In genomic region chr5:57082441-57083067, GRCh38 we compare ENCODE assay signal across 12 cellular contexts.
DNase-seq lines count a peak whose midpoint lies in the region; ATAC-seq, FAIRE-seq and TF ChIP-seq lines count a peak whose summit lies in the region.
"Had no signal": no experiment of that assay in that cellular context is flagged by ENCODE, and none has a peak within 500 bp of the region (broad histone marks: within the 10 kb centered on the region; RNA-seq: fewer than 3 reads in every experiment).

No MANE protein-coding gene starts in this region.

- H3K4me1 Mint-ChIP-seq in activated CD4-positive, alpha-beta T cell treated with anti-CD3 and anti-CD28 coated beads for 36 hours: no peaks in the 10 kb centered on the region

- no peak for TF ChIP-seq POLR2A in GM12891 (IDR thresholded peaks at IDR 0.05; ENCODE audit: low read depth, low read length)
- TF ChIP-seq POLR2A in gastroesophageal sphincter (IDR thresholded peaks at IDR 0.05): no peak

- no peak overlapping the region for H3K27ac ChIP-seq in C4-2B
- H3K27ac ChIP-seq in gastroesophageal sphincter: no peak overlapping the region
- H3K27ac ChIP-seq: SJSA1 had no signal

- CTCF ChIA-PET in activated CD4-positive, alpha-beta T cell treated with anti-CD3 and anti-CD28 coated beads for 36 hours (lab: Charles Lee): no interaction called here

- H3K27ac Mint-ChIP-seq in activated CD4-positive, alpha-beta T cell treated with anti-CD3 and anti-CD28 coated beads for 36 hours: no peak overlapping the region

- peaks cover 0 to 9% (median 0%) of the 10 kb centered on the region in 3 donors for H3K9me3 ChIP-seq in gastroesophageal sphincter
- H3K9me3 ChIP-seq: SJSA1 had no signal

- DNase-seq in amniotic epithelial cell (ENCODE audit: low read depth) (peak; percentile 35), kidney tubule cell (ENCODE audit: low spot score) (peak; percentile 45), GM12891 (ENCODE audit: insufficient read length, low spot score) (no peak)
- no peak for DNase-seq in activated CD4-positive, alpha-beta T cell treated with anti-CD3 and anti-CD28 coated beads for 36 hours
- DNase-seq: activated T-cell treated with anti-CD3 and anti-CD28 coated beads, Interleukin-2, amount 50 U/mL, for 1 hour; nucleus accumbens had no signal

- no peak for FAIRE-seq in GM12891 (lab: Jason Lieb, UNC)
- FAIRE-seq: G401.6 had no signal

- 84% methylated on average over 6 of the region's 7 CpGs for WGBS in gastroesophageal sphincter (ENCODE audit: low coverage in 1 of 2), 2 donors

- H3K9me3 Mint-ChIP-seq in activated CD4-positive, alpha-beta T cell treated with anti-CD3 and anti-CD28 coated beads for 36 hours (ENCODE audit: low read depth): no peaks in the 10 kb centered on the region

- no peak for TF ChIP-seq EP300 in Ishikawa (IDR thresholded peaks at IDR 0.05; ENCODE audit: borderline replicate concordance)
- TF ChIP-seq EP300 in gastroesophageal sphincter (IDR thresholded peaks at IDR 0.05): no peak

- TF ChIP-seq CTCF in C4-2B (conservative IDR thresholded peaks at IDR 0.05) (peak; percentile 23), gastroesophageal sphincter (IDR thresholded peaks at IDR 0.05) (no peak)

- no peaks in the 10 kb centered on the region for H3K36me3 Mint-ChIP-seq in activated CD4-positive, alpha-beta T cell treated with anti-CD3 and anti-CD28 coated beads for 36 hours (ENCODE audit: low read depth)

- no peaks in the 10 kb centered on the region for H3K4me1 ChIP-seq in gastroesophageal sphincter
- H3K4me1 ChIP-seq: SJSA1 had no signal

- H3K36me3 ChIP-seq in gastroesophageal sphincter: no peaks in the 10 kb centered on the region
- H3K36me3 ChIP-seq: SJSA1 had no signal

- intact Hi-C loops in activated CD4-positive, alpha-beta T cell treated with anti-CD3 and anti-CD28 coated beads for 36 hours (cut with DNase I, micrococcal nuclease): no loop called here

- POLR2A ChIA-PET in activated CD4-positive, alpha-beta T cell treated with anti-CD3 and anti-CD28 coated beads for 36 hours (lab: Charles Lee): no interaction called here

- no peak overlapping the region for H3K4me3 ChIP-seq in gastroesophageal sphincter
- H3K4me3 ChIP-seq: SJSA1 had no signal

- no peak overlapping the region for H3K4me3 Mint-ChIP-seq in activated CD4-positive, alpha-beta T cell treated with anti-CD3 and anti-CD28 coated beads for 36 hours

- no peaks in the 10 kb centered on the region for H3K27me3 ChIP-seq in gastroesophageal sphincter

- ATAC-seq in activated CD4-positive, alpha-beta T cell treated with anti-CD3 and anti-CD28 coated beads for 36 hours: no peak
- ATAC-seq in gastroesophageal sphincter: no peak
- no peak for ATAC-seq in HG02870 (IDR thresholded peaks at IDR 0.05; ENCODE audit: unreplicated experiment)

- peaks cover 16% of the 10 kb centered on the region for H3K27me3 Mint-ChIP-seq in activated CD4-positive, alpha-beta T cell treated with anti-CD3 and anti-CD28 coated beads for 36 hours

- TF ChIP-seq RAD21 in Ishikawa (IDR thresholded peaks at IDR 0.05; ENCODE audit: low read depth): peak; percentile 77

TF ChIP-seq in Ishikawa, 13 proteins besides CTCF, POLR2A, EP300 and RAD21:
- TF ChIP-seq TCF12 (IDR thresholded peaks at IDR 0.05; ENCODE audit: low read depth) (no peak), USF1 (IDR thresholded peaks at IDR 0.05) (no peak), YY1 (IDR thresholded peaks at IDR 0.05; ENCODE audit: low read depth) (no peak)

TF ChIP-seq in GM12891, 5 proteins besides CTCF, POLR2A, EP300 and RAD21:
- TF ChIP-seq PAX5 (IDR thresholded peaks at IDR 0.05; ENCODE audit: insufficient read depth, low read length, severe bottlenecking) (no peak), POLR2AphosphoS5 (IDR thresholded peaks at IDR 0.05; ENCODE audit: low read depth, low read length) (no peak), SPI1 (IDR thresholded peaks at IDR 0.05; ENCODE audit: low read depth, low read length) (no peak), POU2F2 (IDR thresholded peaks at IDR 0.05; ENCODE audit: low read depth, low read length) (no peak), TAF1 (IDR thresholded peaks at IDR 0.05; ENCODE audit: low read depth, low read length) (no peak)
TF ChIP-seq in GM12891: peak in this region for 0.

Comparison
In these comparisons a context has a peak if more than half of its experiments do, and no peak if none do; other contexts are left out.
1. DNase-seq: peak in amniotic epithelial cell (single experiment) and kidney tubule cell (single experiment); none in GM12891 (single experiment) and activated CD4-positive, alpha-beta T cell treated with anti-CD3 and anti-CD28 coated beads for 36 hours (single experiment).